In the genomic region with DNA sequence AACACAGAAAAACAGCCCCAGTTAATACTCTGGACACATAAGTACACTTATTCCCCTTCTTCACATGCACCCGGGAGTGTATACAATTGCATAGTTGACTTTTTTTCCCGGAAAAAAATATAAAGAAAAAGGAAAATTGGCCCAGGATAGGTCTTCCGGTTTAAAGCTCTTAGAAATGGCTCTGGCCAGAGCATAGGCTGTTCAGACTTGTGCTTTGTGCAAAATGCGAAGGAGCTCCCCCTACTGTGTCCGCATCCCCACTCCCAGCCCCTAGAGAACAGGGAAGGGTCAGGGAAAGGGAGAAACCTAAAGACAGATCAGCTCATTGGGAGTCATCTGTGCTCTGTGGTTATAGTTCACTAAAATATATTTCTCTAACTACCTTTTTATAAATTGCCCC, we compare ENCODE assay signal across 9 cellular contexts. TPM values are rescaled to one million over a fixed set of nuclear protein-coding genes. Genes with fewer than 3 reads are reported as not detected.
A peak's percentile ranks its signal among the peaks of the same experiment; 100 is the strongest.
DNase-seq lines count a peak whose midpoint lies in the region; ATAC-seq and TF ChIP-seq lines count a peak whose summit lies in the region.
"Had no signal": no experiment of that assay in that cellular context is flagged by ENCODE, and none has a peak within 500 bp of the region (broad histone marks: within the 10 kb centered on the region; RNA-seq: fewer than 3 reads in every experiment).

No MANE protein-coding gene starts in this region.

- H3K9me3 ChIP-seq in upper lobe of left lung, result no peaks in the 10 kb centered on the region

- in situ Hi-C loops in GM13976 (cut with MboI; ENCODE audit: low sequenced_read_pairs, unreplicated experiment), result no loop called here

- TF ChIP-seq EP300 in upper lobe of left lung (IDR thresholded peaks at IDR 0.05), result no peak

- ATAC-seq in upper lobe of left lung (ENCODE audit: low FRiP score in 2 of 2), result peak in 1 of 2 donors; percentile 41
- no peak for ATAC-seq in HG03280 (IDR thresholded peaks at IDR 0.05; ENCODE audit: unreplicated experiment)

- H3K27me3 ChIP-seq in upper lobe of left lung, result no peaks in the 10 kb centered on the region

- peak overlapping the region; percentile 34 for H3K27ac ChIP-seq in angular gyrus (ENCODE audit: low read depth, low read length)
- peak overlapping the region in 3 of 4 donors; percentile 37 to 65 (median 60) for H3K27ac ChIP-seq in upper lobe of left lung
- H3K27ac ChIP-seq: C4-2B had no signal

- no peak for TF ChIP-seq POLR2A in upper lobe of left lung (IDR thresholded peaks at IDR 0.05)

- 32 to 37% methylated on average over 5 of the region's 5 CpGs for WGBS in upper lobe of left lung, 2 donors

- peaks cover 7 to 38% (median 23%) of the 10 kb centered on the region in 4 donors for H3K36me3 ChIP-seq in upper lobe of left lung

- peak in 1 of 6 experiments; percentile 23 for TF ChIP-seq CTCF in upper lobe of left lung (IDR thresholded peaks at IDR 0.05)
- no peak for TF ChIP-seq CTCF in GM13976 (IDR thresholded peaks at IDR 0.05; ENCODE audit: borderline replicate concordance, control extremely low read depth, extremely low read depth, insufficient read depth, missing control alignments)

- no peak overlapping the region for H3K4me3 ChIP-seq in upper lobe of left lung

- peaks cover 27 to 43% (median 33%) of the 10 kb centered on the region in 4 donors for H3K4me1 ChIP-seq in upper lobe of left lung

- DNase-seq in NCI-H748 (lab: John Stamatoyannopoulos, UW; ENCODE audit: unreplicated experiment), result peak; percentile 4
- no peak for DNase-seq in NCI-H748 treated with DMSO at 0.1 percent for 48 hours (lab: John Stamatoyannopoulos, UW)
- peak; percentile 85 for DNase-seq in iPS-NIHi7 (ENCODE audit: extremely low spot score)
- no peak for DNase-seq in upper lobe of left lung
- DNase-seq in GM13976 (ENCODE audit: low spot score), result no peak
- no peak for DNase-seq in foreskin melanocyte

RNA-seq across cellular contexts. Expression of a gene that starts 5.5 kb away (rescaled TPM):
- total RNA-seq in upper lobe of left lung, result 10 to 100 TPM in 4 of 6 donors, 1 to 10 TPM in 2; 5.9 to 19.9 (median 13.6) TPM

RNA-seq across cellular contexts. Expression of a gene that starts 14.6 kb away (rescaled TPM):
- 10 to 100 TPM in 5 of 6 donors, 1 to 10 TPM in 1; 9.4 to 49.1 (median 15.2) TPM for total RNA-seq in upper lobe of left lung

RNA-seq across cellular contexts. Expression of a gene that starts 24.6 kb away (rescaled TPM):
- 1 to 10 TPM in 3 of 6 donors, under 1 TPM in 3; 0.44 to 1.6 (median 0.98) TPM for total RNA-seq in upper lobe of left lung

RNA-seq across cellular contexts. Expression of a gene that starts 42.8 kb away (rescaled TPM):
- 10 to 100 TPM; 11.1 to 23.0 (median 14.5) TPM for total RNA-seq in upper lobe of left lung

Comparison
In these comparisons a context has a peak if more than half of its experiments do, and no peak if none do; other contexts are left out.
1. DNase-seq: peak in NCI-H748 (single experiment) and iPS-NIHi7 (single experiment); none in NCI-H748 treated with DMSO at 0.1 percent for 48 hours (single experiment), upper lobe of left lung (0 of 2), GM13976 (single experiment) and foreskin melanocyte (single experiment).